ENCODE assay signal across 1 cellular context in the genomic region with DNA sequence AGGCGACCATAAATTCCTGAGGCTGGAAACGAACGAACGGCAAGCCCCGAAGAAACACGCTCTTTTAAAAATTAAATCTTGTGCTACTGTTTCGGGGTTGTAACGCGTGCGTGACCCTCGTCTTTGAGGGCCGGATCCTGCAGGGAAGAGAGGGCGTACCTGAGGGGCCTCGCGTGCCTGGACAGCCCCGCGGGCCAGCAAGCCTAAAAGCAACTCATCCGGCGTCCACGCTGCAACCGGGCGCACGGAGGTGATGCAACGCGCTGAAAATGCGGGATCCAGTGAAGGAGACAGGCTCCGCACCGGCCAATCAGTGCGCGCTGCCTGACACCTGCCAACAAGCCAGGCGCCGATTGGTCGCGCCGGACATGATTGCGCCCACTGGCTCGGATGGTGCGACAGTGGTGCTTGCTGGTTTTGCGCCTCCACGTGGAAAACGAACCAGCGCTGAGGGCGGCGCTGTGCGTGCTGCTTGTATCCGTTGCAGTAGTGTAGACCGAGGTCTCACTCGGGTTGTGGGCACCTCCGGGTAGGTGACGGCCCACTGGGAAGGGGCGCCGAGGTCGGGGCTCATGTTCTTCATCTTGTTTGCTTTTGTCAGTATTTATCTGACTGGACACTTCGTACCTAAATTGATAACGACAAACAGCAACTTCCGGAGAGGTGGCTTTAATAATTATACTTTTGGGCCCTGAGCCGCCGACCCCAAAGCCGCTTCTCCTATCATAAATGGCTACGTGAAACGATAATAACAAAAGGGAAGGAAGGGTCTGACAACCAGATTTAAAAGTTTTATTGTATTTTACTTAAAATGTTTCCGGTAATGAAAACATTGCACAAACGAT.
TF ChIP-seq lines count a peak whose summit lies in the region.

A gene (minus strand): TSS at position 246 of the 845 bp plus-strand sequence. CDS start 4,278 bp downstream, outside the sequence.

TF ChIP-seq in K562, 482 proteins besides CTCF, POLR2A, EP300 and RAD21 (continued from another document and continues in another):
- TF ChIP-seq, protein P1, sequence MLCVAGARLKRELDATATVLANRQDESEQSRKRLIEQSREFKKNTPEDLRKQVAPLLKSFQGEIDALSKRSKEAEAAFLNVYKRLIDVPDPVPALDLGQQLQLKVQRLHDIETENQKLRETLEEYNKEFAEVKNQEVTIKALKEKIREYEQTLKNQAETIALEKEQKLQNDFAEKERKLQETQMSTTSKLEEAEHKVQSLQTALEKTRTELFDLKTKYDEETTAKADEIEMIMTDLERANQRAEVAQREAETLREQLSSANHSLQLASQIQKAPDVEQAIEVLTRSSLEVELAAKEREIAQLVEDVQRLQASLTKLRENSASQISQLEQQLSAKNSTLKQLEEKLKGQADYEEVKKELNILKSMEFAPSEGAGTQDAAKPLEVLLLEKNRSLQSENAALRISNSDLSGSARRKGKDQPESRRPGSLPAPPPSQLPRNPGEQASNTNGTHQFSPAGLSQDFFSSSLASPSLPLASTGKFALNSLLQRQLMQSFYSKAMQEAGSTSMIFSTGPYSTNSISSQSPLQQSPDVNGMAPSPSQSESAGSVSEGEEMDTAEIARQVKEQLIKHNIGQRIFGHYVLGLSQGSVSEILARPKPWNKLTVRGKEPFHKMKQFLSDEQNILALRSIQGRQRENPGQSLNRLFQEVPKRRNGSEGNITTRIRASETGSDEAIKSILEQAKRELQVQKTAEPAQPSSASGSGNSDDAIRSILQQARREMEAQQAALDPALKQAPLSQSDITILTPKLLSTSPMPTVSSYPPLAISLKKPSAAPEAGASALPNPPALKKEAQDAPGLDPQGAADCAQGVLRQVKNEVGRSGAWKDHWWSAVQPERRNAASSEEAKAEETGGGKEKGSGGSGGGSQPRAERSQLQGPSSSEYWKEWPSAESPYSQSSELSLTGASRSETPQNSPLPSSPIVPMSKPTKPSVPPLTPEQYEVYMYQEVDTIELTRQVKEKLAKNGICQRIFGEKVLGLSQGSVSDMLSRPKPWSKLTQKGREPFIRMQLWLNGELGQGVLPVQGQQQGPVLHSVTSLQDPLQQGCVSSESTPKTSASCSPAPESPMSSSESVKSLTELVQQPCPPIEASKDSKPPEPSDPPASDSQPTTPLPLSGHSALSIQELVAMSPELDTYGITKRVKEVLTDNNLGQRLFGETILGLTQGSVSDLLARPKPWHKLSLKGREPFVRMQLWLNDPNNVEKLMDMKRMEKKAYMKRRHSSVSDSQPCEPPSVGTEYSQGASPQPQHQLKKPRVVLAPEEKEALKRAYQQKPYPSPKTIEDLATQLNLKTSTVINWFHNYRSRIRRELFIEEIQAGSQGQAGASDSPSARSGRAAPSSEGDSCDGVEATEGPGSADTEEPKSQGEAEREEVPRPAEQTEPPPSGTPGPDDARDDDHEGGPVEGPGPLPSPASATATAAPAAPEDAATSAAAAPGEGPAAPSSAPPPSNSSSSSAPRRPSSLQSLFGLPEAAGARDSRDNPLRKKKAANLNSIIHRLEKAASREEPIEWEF (CRISPR knock-in tag; IDR thresholded peaks at IDR 0.05) = no peak
- no peak for TF ChIP-seq MEF2A (IDR thresholded peaks at IDR 0.05; ENCODE audit: control insufficient read depth, low read depth, low read length)
- TF ChIP-seq YBX1 (IDR thresholded peaks at IDR 0.05) = no peak
- TF ChIP-seq NELFE (IDR thresholded peaks at IDR 0.05; ENCODE audit: insufficient read depth, insufficient read length) = no peak
- no peak for TF ChIP-seq TEAD2 (tag; IDR thresholded peaks at IDR 0.05)
- no peak for TF ChIP-seq SMARCE1 (IDR thresholded peaks at IDR 0.05)
- TF ChIP-seq KDM4B (IDR thresholded peaks at IDR 0.05; ENCODE audit: borderline replicate concordance in 2 of 2, low read depth in 1 of 2) = peak in 1 of 2 experiments; percentile 67; a peak in 1 of 4 replicates
- peak; percentile 99 for TF ChIP-seq CEBPB (tag; IDR thresholded peaks at IDR 0.05)
- TF ChIP-seq, protein P2, sequence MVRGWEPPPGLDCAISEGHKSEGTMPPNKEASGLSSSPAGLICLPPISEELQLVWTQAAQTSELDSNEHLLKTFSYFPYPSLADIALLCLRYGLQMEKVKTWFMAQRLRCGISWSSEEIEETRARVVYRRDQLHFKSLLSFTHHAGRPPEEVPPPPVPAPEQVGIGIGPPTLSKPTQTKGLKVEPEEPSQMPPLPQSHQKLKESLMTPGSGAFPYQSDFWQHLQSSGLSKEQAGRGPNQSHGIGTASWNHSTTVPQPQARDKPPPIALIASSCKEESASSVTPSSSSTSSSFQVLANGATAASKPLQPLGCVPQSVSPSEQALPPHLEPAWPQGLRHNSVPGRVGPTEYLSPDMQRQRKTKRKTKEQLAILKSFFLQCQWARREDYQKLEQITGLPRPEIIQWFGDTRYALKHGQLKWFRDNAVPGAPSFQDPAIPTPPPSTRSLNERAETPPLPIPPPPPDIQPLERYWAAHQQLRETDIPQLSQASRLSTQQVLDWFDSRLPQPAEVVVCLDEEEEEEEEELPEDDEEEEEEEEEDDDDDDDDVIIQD (CRISPR knock-in tag; IDR thresholded peaks at IDR 0.05) = no peak
- TF ChIP-seq, protein P3, sequence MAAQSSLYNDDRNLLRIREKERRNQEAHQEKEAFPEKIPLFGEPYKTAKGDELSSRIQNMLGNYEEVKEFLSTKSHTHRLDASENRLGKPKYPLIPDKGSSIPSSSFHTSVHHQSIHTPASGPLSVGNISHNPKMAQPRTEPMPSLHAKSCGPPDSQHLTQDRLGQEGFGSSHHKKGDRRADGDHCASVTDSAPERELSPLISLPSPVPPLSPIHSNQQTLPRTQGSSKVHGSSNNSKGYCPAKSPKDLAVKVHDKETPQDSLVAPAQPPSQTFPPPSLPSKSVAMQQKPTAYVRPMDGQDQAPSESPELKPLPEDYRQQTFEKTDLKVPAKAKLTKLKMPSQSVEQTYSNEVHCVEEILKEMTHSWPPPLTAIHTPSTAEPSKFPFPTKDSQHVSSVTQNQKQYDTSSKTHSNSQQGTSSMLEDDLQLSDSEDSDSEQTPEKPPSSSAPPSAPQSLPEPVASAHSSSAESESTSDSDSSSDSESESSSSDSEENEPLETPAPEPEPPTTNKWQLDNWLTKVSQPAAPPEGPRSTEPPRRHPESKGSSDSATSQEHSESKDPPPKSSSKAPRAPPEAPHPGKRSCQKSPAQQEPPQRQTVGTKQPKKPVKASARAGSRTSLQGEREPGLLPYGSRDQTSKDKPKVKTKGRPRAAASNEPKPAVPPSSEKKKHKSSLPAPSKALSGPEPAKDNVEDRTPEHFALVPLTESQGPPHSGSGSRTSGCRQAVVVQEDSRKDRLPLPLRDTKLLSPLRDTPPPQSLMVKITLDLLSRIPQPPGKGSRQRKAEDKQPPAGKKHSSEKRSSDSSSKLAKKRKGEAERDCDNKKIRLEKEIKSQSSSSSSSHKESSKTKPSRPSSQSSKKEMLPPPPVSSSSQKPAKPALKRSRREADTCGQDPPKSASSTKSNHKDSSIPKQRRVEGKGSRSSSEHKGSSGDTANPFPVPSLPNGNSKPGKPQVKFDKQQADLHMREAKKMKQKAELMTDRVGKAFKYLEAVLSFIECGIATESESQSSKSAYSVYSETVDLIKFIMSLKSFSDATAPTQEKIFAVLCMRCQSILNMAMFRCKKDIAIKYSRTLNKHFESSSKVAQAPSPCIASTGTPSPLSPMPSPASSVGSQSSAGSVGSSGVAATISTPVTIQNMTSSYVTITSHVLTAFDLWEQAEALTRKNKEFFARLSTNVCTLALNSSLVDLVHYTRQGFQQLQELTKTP (IDR thresholded peaks at IDR 0.05; ENCODE audit: low read depth in 1 of 2, partially characterized antibody in 2 of 2) = peak; percentile 16 to 68
- TF ChIP-seq, protein P4, sequence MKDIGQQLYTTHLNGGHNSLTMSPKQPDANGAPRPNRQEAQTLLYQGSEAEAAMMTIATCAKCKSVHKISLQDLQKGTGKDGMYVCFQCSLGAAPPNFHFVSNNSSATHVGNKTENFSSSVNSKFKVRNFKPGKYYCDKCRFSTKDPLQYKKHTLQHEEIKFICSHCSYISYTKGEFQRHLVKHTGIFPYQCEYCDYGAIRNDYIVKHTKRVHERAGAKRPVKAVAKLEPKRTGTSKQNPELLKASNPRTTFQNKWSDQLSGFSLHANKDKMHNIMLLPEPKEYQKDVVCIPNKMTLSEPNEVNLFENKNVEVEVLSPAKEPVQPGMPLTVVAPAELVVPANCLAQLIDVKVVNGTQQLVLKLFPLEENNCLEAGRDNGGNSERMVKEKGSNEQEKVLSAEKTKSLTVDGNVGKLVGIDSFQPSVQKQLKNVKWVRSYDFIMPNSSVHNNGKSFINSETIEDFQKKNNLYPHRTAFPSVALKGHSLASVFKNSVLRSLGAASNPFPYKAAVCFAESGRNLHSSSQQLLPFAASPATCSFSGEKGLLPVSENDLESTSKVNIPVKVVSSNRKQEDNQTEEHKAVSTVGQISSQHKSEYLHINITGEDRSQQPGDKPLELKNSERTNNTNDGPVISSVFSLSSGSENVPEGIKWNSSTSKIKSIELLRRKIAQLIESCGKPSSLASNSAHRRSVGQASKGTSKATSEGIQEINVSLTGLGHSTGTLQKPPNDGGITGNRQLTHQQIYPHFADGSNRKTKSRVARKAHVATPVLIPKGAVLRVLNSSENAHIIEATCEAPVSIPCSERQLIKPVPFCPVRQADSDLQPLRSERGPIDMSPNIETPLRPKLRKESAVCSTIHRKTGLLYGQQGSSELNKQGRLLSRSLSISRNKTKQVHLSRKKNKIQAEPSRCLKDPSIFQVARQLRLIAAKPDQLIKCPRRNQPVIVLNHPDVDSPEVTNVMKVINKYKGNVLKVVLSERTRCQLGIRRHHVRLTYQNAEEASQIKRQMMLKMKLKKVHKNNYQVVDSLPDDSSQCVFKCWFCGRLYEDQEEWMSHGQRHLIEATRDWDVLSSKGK (CRISPR knock-in tag; IDR thresholded peaks at IDR 0.05) = no peak
- no peak for TF ChIP-seq ZNF551 (CRISPR knock-in tag; IDR thresholded peaks at IDR 0.05)
- TF ChIP-seq CREM (IDR thresholded peaks at IDR 0.05; ENCODE audit: low read depth) = peak; percentile 98
- no peak for TF ChIP-seq HEY1 (CRISPR knock-in tag; IDR thresholded peaks at IDR 0.05; ENCODE audit: borderline replicate concordance)
- no peak for TF ChIP-seq ZNF561 (CRISPR knock-in tag; conservative IDR thresholded peaks at IDR 0.05)
- peak; percentile 97 for TF ChIP-seq NEUROD1 (IDR thresholded peaks at IDR 0.05; ENCODE audit: borderline replicate concordance, low read depth, low read length, partially characterized antibody)
- peak; percentile 7; the same call in 1 of the 2 replicates for TF ChIP-seq TEAD4 (IDR thresholded peaks at IDR 0.05; ENCODE audit: low read length)
- TF ChIP-seq TEAD4 (CRISPR knock-in tag; IDR thresholded peaks at IDR 0.05; ENCODE audit: borderline replicate concordance) = no peak
- peak; percentile 80 for TF ChIP-seq CCNT2 (IDR thresholded peaks at IDR 0.05; ENCODE audit: borderline replicate concordance, extremely low read depth, insufficient read length, low read depth, low read length)
- TF ChIP-seq PTTG1 (tag; IDR thresholded peaks at IDR 0.05; ENCODE audit: low read depth) = no peak
- TF ChIP-seq SMAD3 (CRISPR knock-in tag; conservative IDR thresholded peaks at IDR 0.05) = no peak
- TF ChIP-seq, protein P5, sequence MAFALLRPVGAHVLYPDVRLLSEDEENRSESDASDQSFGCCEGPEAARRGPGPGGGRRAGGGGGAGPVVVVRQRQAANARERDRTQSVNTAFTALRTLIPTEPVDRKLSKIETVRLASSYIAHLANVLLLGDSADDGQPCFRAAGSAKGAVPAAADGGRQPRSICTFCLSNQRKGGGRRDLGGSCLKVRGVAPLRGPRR (CRISPR knock-in tag; IDR thresholded peaks at IDR 0.05) = no peak
- TF ChIP-seq, protein P6, sequence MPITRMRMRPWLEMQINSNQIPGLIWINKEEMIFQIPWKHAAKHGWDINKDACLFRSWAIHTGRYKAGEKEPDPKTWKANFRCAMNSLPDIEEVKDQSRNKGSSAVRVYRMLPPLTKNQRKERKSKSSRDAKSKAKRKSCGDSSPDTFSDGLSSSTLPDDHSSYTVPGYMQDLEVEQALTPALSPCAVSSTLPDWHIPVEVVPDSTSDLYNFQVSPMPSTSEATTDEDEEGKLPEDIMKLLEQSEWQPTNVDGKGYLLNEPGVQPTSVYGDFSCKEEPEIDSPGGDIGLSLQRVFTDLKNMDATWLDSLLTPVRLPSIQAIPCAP (CRISPR knock-in tag; IDR thresholded peaks at IDR 0.05; ENCODE audit: borderline replicate concordance) = peak; percentile 41; the same call in 1 of the 2 replicates
- TF ChIP-seq FOSL1 (tag; conservative IDR thresholded peaks at IDR 0.05) = peak; percentile 55; the same call in 1 of the 2 replicates
- TF ChIP-seq, protein P7, sequence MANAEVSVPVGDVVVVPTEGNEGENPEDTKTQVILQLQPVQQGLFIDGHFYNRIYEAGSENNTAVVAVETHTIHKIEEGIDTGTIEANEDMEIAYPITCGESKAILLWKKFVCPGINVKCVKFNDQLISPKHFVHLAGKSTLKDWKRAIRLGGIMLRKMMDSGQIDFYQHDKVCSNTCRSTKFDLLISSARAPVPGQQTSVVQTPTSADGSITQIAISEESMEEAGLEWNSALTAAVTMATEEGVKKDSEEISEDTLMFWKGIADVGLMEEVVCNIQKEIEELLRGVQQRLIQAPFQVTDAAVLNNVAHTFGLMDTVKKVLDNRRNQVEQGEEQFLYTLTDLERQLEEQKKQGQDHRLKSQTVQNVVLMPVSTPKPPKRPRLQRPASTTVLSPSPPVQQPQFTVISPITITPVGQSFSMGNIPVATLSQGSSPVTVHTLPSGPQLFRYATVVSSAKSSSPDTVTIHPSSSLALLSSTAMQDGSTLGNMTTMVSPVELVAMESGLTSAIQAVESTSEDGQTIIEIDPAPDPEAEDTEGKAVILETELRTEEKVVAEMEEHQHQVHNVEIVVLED (CRISPR knock-in tag; IDR thresholded peaks at IDR 0.05) = peak; percentile 75
- TF ChIP-seq EGR1 (conservative IDR thresholded peaks at IDR 0.05) = peak; percentile 68
- peak; percentile 81 for TF ChIP-seq ZFX (CRISPR knock-in tag; IDR thresholded peaks at IDR 0.05)
- no peak for TF ChIP-seq ZFP1 (CRISPR knock-in tag; IDR thresholded peaks at IDR 0.05)
- no peak for TF ChIP-seq SMARCA5 (IDR thresholded peaks at IDR 0.05)
- no peak; a peak in 1 of 4 replicates for TF ChIP-seq ETV6 (IDR thresholded peaks at IDR 0.05; ENCODE audit: borderline replicate concordance in 1 of 2, low read depth in 2 of 2, low read length in 1 of 2)
- TF ChIP-seq ETV6 (CRISPR knock-in tag; IDR thresholded peaks at IDR 0.05; ENCODE audit: borderline replicate concordance) = no peak
- TF ChIP-seq FOXA3 (CRISPR knock-in tag; conservative IDR thresholded peaks at IDR 0.05 in 1 of 2, IDR thresholded peaks at IDR 0.05 in 1 of 2) = 0 out of 4 replicates have a peak, but pooled peaks of 1 of the 2 experiments have one; percentile 21
- TF ChIP-seq, protein P8, sequence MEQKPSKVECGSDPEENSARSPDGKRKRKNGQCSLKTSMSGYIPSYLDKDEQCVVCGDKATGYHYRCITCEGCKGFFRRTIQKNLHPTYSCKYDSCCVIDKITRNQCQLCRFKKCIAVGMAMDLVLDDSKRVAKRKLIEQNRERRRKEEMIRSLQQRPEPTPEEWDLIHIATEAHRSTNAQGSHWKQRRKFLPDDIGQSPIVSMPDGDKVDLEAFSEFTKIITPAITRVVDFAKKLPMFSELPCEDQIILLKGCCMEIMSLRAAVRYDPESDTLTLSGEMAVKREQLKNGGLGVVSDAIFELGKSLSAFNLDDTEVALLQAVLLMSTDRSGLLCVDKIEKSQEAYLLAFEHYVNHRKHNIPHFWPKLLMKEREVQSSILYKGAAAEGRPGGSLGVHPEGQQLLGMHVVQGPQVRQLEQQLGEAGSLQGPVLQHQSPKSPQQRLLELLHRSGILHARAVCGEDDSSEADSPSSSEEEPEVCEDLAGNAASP (IDR thresholded peaks at IDR 0.05) = no peak
- no peak for TF ChIP-seq TCFL5 (CRISPR knock-in tag; conservative IDR thresholded peaks at IDR 0.05)
- TF ChIP-seq LCOR (CRISPR knock-in tag; IDR thresholded peaks at IDR 0.05) = peak; percentile 83
- no peak for TF ChIP-seq ZFP30 (CRISPR knock-in tag; IDR thresholded peaks at IDR 0.05; ENCODE audit: borderline replicate concordance)
- peak; percentile 62 for TF ChIP-seq ZNF175 (CRISPR knock-in tag; IDR thresholded peaks at IDR 0.05; ENCODE audit: low read depth)
